In the genomic region with DNA sequence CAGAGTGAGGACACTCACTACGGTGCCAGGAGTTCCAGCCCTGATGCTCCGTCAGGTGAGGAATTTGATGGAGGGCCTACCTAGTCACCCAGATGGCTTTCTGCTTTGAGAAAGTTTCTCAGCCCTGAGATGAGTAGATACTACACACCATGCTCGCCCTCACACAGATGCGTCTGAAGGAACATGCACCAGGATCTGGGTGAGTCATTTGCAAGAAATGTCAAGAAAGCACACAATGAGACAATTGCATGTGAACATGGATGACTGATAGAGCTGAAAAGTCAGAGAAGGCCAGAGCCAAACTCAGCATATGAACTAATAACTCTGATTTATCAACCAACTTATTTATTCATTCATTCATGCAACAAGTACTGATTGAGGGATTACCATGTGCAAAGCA, we compare ENCODE assay signal across 21 cellular contexts.
"Had no signal": no experiment of that assay in that cellular context is flagged by ENCODE, and none has a peak within 500 bp of the region (broad histone marks: within the 10 kb centered on the region; RNA-seq: fewer than 3 reads in every experiment).

No MANE protein-coding gene starts in this region.

- H3K9me3 Mint-ChIP-seq: activated CD4-positive, alpha-beta T cell treated with anti-CD3 and anti-CD28 coated beads, Interleukin-2, amount 10 ng/mL, durations not matched to agents 24 days and 14 days; activated naive CD4-positive, alpha-beta T cell treated with anti-CD3 and anti-CD28 coated beads, Interleukin-2, amount 10 ng/mL, durations not matched to agents 7 days and 5 days; activated naive CD8-positive, alpha-beta T cell treated with anti-CD3 and anti-CD28 coated beads, Interleukin-2, amount 50 U/mL, for 24 hours; activated T-cell treated with anti-CD3 and anti-CD28 coated beads, Interleukin-2, amount 50 U/mL, for 4 hours; brain; central memory CD8-positive, alpha-beta T cell; mesothelial cell of epicardium; nephron progenitor cell had no signal

- H3K36me3 ChIP-seq: colonic mucosa, spleen, thyroid gland had no signal

- H3K27me3 Mint-ChIP-seq: activated CD4-positive, alpha-beta T cell treated with anti-CD3 and anti-CD28 coated beads, Interleukin-2, amount 10 ng/mL, durations not matched to agents 24 days and 14 days; activated naive CD4-positive, alpha-beta T cell treated with anti-CD3 and anti-CD28 coated beads, Interleukin-2, amount 10 ng/mL, durations not matched to agents 7 days and 5 days; activated naive CD8-positive, alpha-beta T cell treated with anti-CD3 and anti-CD28 coated beads, Interleukin-2, amount 50 U/mL, for 24 hours; brain; central memory CD8-positive, alpha-beta T cell had no signal

- H3K4me3 ChIP-seq: colonic mucosa, lung, spleen, thyroid gland had no signal

- ATAC-seq: activated naive CD8-positive, alpha-beta T cell treated with anti-CD3 and anti-CD28 coated beads, Interleukin-2, amount 50 U/mL, for 24 hours; activated T-cell treated with anti-CD3 and anti-CD28 coated beads, Interleukin-2, amount 50 U/mL, for 4 hours; esophagus mucosa had no signal

- H3K36me3 Mint-ChIP-seq: activated naive CD4-positive, alpha-beta T cell treated with anti-CD3 and anti-CD28 coated beads, Interleukin-2, amount 10 ng/mL, durations not matched to agents 7 days and 5 days; brain; mesothelial cell of epicardium had no signal

- H3K27ac Mint-ChIP-seq: activated CD4-positive, alpha-beta T cell treated with anti-CD3 and anti-CD28 coated beads, Interleukin-2, amount 10 ng/mL, durations not matched to agents 24 days and 14 days; activated naive CD4-positive, alpha-beta T cell treated with anti-CD3 and anti-CD28 coated beads, Interleukin-2, amount 10 ng/mL, durations not matched to agents 7 days and 5 days; activated naive CD8-positive, alpha-beta T cell treated with anti-CD3 and anti-CD28 coated beads, Interleukin-2, amount 50 U/mL, for 24 hours; mesothelial cell of epicardium; nephron progenitor cell had no signal

- DNase-seq: activated CD4-positive, alpha-beta T cell treated with anti-CD3 and anti-CD28 coated beads, Interleukin-2, amount 10 ng/mL, durations not matched to agents 24 days and 14 days; activated CD4-positive, CD25-positive, alpha-beta regulatory T cell; activated CD8-positive, alpha-beta memory T cell treated with anti-CD3 and anti-CD28 coated beads, Interleukin-2, amount 50 U/mL, for 4 hours; activated effector memory CD4-positive, alpha-beta T cell treated with Interleukin-2 at 50 U/mL for 16 hours; activated naive CD4-positive, alpha-beta T cell treated with anti-CD3 and anti-CD28 coated beads, Interleukin-2, amount 10 ng/mL, durations not matched to agents 7 days and 5 days; activated naive CD8-positive, alpha-beta T cell treated with anti-CD3 and anti-CD28 coated beads, Interleukin-2, amount 50 U/mL, for 24 hours; activated T-cell treated with anti-CD3 and anti-CD28 coated beads, Interleukin-2, amount 50 U/mL, for 4 hours; anterior cingulate cortex; colonic mucosa; nephron progenitor cell; nucleus accumbens; retina; spleen; stimulated activated CD8-positive, alpha-beta memory T cell treated with anti-CD3 and anti-CD28 coated beads, Interleukin-4, amount 100 ng/mL, for 48 hours; stimulated activated naive CD4-positive, alpha-beta T cell treated with Interleukin-2 at 50 U/mL for 16 hours; thyroid gland had no signal

- H3K4me3 Mint-ChIP-seq: activated CD4-positive, alpha-beta T cell treated with anti-CD3 and anti-CD28 coated beads, Interleukin-2, amount 10 ng/mL, durations not matched to agents 24 days and 14 days; activated naive CD4-positive, alpha-beta T cell treated with anti-CD3 and anti-CD28 coated beads, Interleukin-2, amount 10 ng/mL, durations not matched to agents 7 days and 5 days; activated naive CD8-positive, alpha-beta T cell treated with anti-CD3 and anti-CD28 coated beads, Interleukin-2, amount 50 U/mL, for 24 hours; activated T-cell treated with anti-CD3 and anti-CD28 coated beads, Interleukin-2, amount 50 U/mL, for 4 hours; brain; central memory CD8-positive, alpha-beta T cell; mesothelial cell of epicardium; nephron progenitor cell had no signal

- H3K27me3 ChIP-seq: colonic mucosa, thyroid gland had no signal

- H3K4me1 Mint-ChIP-seq: activated CD4-positive, alpha-beta T cell treated with anti-CD3 and anti-CD28 coated beads, Interleukin-2, amount 10 ng/mL, durations not matched to agents 24 days and 14 days; activated naive CD4-positive, alpha-beta T cell treated with anti-CD3 and anti-CD28 coated beads, Interleukin-2, amount 10 ng/mL, durations not matched to agents 7 days and 5 days; activated naive CD8-positive, alpha-beta T cell treated with anti-CD3 and anti-CD28 coated beads, Interleukin-2, amount 50 U/mL, for 24 hours; central memory CD8-positive, alpha-beta T cell; mesothelial cell of epicardium; nephron progenitor cell had no signal
